ENCODE assay signal across 10 cellular contexts in genomic region chr4:104901438-104901837, GRCh38.
DNase-seq lines count a peak whose midpoint lies in the region; ATAC-seq, FAIRE-seq and TF ChIP-seq lines count a peak whose summit lies in the region.
"Had no signal": no experiment of that assay in that cellular context is flagged by ENCODE, and none has a peak within 500 bp of the region (broad histone marks: within the 10 kb centered on the region; RNA-seq: fewer than 3 reads in every experiment).

No MANE protein-coding gene starts in this region.

- H2BK120ac ChIP-seq in mesendoderm (ENCODE audit: low read depth, low read length) = no peak overlapping the region

- no peak overlapping the region for H2BK15ac ChIP-seq in mesendoderm (replicated peaks; ENCODE audit: low read depth)

- WGBS in mesendoderm (ENCODE audit: extremely low coverage, insufficient coverage, low lambda C conversion rate) = no CpG with 5 or more reads among the region's 3 CpGs

- DNase-seq in NCI-H1105 treated with DMSO at 0.1 percent for 48 hours (lab: John Stamatoyannopoulos, UW) (peak; percentile 16), bronchial epithelial cell (ENCODE audit: low read depth) (peak; percentile 8), mesendoderm (peak; percentile 48), iPS-NIHi11 (ENCODE audit: low spot score) (no peak), GM13977 (ENCODE audit: low spot score) (no peak)
- DNase-seq in activated CD4-positive, alpha-beta T cell treated with anti-CD3 and anti-CD28 coated beads, Interleukin-2, amount 10 ng/mL, durations not matched to agents 24 days and 14 days = no peak
- DNase-seq: cortex of kidney had no signal

- no peak overlapping the region for H2AK5ac ChIP-seq in mesendoderm (ENCODE audit: low read length)

- H3K9ac ChIP-seq in mesendoderm (ENCODE audit: low read length) = no peak overlapping the region

- H3K27ac Mint-ChIP-seq in activated CD4-positive, alpha-beta T cell treated with anti-CD3 and anti-CD28 coated beads, Interleukin-2, amount 10 ng/mL, durations not matched to agents 24 days and 14 days = no peak overlapping the region
- H3K27ac Mint-ChIP-seq: progenitor cell of endocrine pancreas had no signal

- no peaks in the 10 kb centered on the region for H3K27me3 ChIP-seq in bronchial epithelial cell (ENCODE audit: control insufficient read depth, insufficient read depth, low read length)
- no peaks in the 10 kb centered on the region for H3K27me3 ChIP-seq in mesendoderm (ENCODE audit: insufficient read depth, low read length, poor library complexity)

- no peak overlapping the region for H3K4ac ChIP-seq in mesendoderm (ENCODE audit: low read depth, low read length)

- H3K18ac ChIP-seq in mesendoderm (ENCODE audit: low read length) = no peak overlapping the region

- peaks cover 6% of the 10 kb centered on the region for H3K9me3 Mint-ChIP-seq in activated CD4-positive, alpha-beta T cell treated with anti-CD3 and anti-CD28 coated beads, Interleukin-2, amount 10 ng/mL, durations not matched to agents 24 days and 14 days

- H3K4me2 ChIP-seq in mesendoderm (ENCODE audit: low read length) = no peak overlapping the region

- no peaks in the 10 kb centered on the region for H3K79me2 ChIP-seq in mesendoderm (ENCODE audit: control insufficient read depth, insufficient read depth, low read length)

- FAIRE-seq in bronchial epithelial cell (lab: Jason Lieb, UNC) = no peak

- H4K5ac ChIP-seq in mesendoderm (ENCODE audit: low read length) = no peak overlapping the region

- H3K4me3 ChIP-seq in bronchial epithelial cell (ENCODE audit: low read depth, low read length) = no peak overlapping the region
- H3K4me3 ChIP-seq in mesendoderm (ENCODE audit: low read length) = no peak overlapping the region

- no peak overlapping the region for H3K56ac ChIP-seq in mesendoderm (ENCODE audit: low read length)

- no peak overlapping the region for H3K23ac ChIP-seq in mesendoderm (ENCODE audit: low read length)

- H3K79me1 ChIP-seq in mesendoderm (ENCODE audit: low read length) = no peaks in the 10 kb centered on the region

- intact Hi-C loops in activated CD4-positive, alpha-beta T cell treated with anti-CD3 and anti-CD28 coated beads, Interleukin-2, amount 10 ng/mL, durations not matched to agents 24 days and 14 days (cut with micrococcal nuclease) = no loop called here

- H3K36me3 ChIP-seq in bronchial epithelial cell (ENCODE audit: control insufficient read depth, insufficient read depth, low read length) (no peaks in the 10 kb centered on the region), mesendoderm (ENCODE audit: control insufficient read depth, insufficient read depth, low read length) (no peaks in the 10 kb centered on the region)

- no peak overlapping the region for H4K8ac ChIP-seq in mesendoderm (ENCODE audit: low read depth, low read length)

- H3K36me3 Mint-ChIP-seq in activated CD4-positive, alpha-beta T cell treated with anti-CD3 and anti-CD28 coated beads, Interleukin-2, amount 10 ng/mL, durations not matched to agents 24 days and 14 days (ENCODE audit: low read depth) = no peaks in the 10 kb centered on the region

- ATAC-seq in HG02798 (IDR thresholded peaks at IDR 0.05; ENCODE audit: poor library complexity, unreplicated experiment) = no peak

- H3K27ac ChIP-seq in mesendoderm (ENCODE audit: low read depth, low read length) = no peak overlapping the region

- in situ Hi-C loops in GM13977 (cut with MboI; ENCODE audit: low pct_unique_long_range_greater_than_20kb, low sequenced_read_pairs, unreplicated experiment) = no loop called here

- no peaks in the 10 kb centered on the region for H3K27me3 Mint-ChIP-seq in activated CD4-positive, alpha-beta T cell treated with anti-CD3 and anti-CD28 coated beads, Interleukin-2, amount 10 ng/mL, durations not matched to agents 24 days and 14 days

- no peaks in the 10 kb centered on the region for H3K4me1 ChIP-seq in mesendoderm (ENCODE audit: control insufficient read depth, low read depth, low read length)

- H3K4me3 Mint-ChIP-seq in activated CD4-positive, alpha-beta T cell treated with anti-CD3 and anti-CD28 coated beads, Interleukin-2, amount 10 ng/mL, durations not matched to agents 24 days and 14 days = no peak overlapping the region

- TF ChIP-seq CTCF in GM12873 (IDR thresholded peaks at IDR 0.05; ENCODE audit: insufficient read depth, low read depth, low read length, missing control alignments) (peak; percentile 25), bronchial epithelial cell (IDR thresholded peaks at IDR 0.05; ENCODE audit: insufficient read depth, low read length, severe bottlenecking) (no peak), GM13977 (IDR thresholded peaks at IDR 0.05; ENCODE audit: extremely low read depth, insufficient read depth, missing control alignments) (no peak)

- H2BK5ac ChIP-seq in mesendoderm (ENCODE audit: low read length) = no peak overlapping the region

- H3K4me1 Mint-ChIP-seq in activated CD4-positive, alpha-beta T cell treated with anti-CD3 and anti-CD28 coated beads, Interleukin-2, amount 10 ng/mL, durations not matched to agents 24 days and 14 days = peaks cover 3% of the 10 kb centered on the region

Comparison
In these comparisons a context has a peak if more than half of its experiments do, and no peak if none do; other contexts are left out.
1. DNase-seq: peak in NCI-H1105 treated with DMSO at 0.1 percent for 48 hours (single experiment), bronchial epithelial cell (single experiment) and mesendoderm (single experiment); none in activated CD4-positive, alpha-beta T cell treated with anti-CD3 and anti-CD28 coated beads, Interleukin-2, amount 10 ng/mL, durations not matched to agents 24 days and 14 days (single experiment), iPS-NIHi11 (single experiment) and GM13977 (single experiment).